In the genomic region with DNA sequence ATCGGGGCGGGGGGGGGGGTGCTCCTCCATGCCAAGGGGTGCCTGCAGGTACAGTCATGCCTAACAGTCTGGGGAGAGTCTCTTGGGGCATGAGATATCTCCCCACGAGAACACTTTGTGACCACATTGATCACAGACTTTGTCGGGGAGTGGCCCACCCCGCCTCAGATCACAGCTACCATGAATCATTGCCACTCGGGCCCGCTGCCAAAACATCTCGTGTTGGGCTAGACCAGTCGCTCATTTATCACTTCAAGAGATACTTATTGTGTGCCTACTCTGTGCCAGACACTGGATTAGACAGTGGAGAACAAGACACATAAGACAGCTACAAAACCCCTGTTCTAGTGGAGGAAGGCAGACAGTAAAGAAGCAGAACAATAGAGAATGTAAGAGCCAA, we compare ENCODE assay signal across 8 cellular contexts.
A peak's percentile ranks its signal among the peaks of the same experiment; 100 is the strongest.
DNase-seq lines count a peak whose midpoint lies in the region; ATAC-seq and TF ChIP-seq lines count a peak whose summit lies in the region.

No MANE protein-coding gene starts in this region.

- no peak for TF ChIP-seq CTCF in left ventricle myocardium inferior (IDR thresholded peaks at IDR 0.05; ENCODE audit: borderline replicate concordance)
- TF ChIP-seq CTCF in stomach (IDR thresholded peaks at IDR 0.05) = no peak

- H3K4me1 ChIP-seq in left ventricle myocardium inferior (peaks cover 21% of the 10 kb centered on the region), stomach (peaks cover 6 to 17% (median 15%) of the 10 kb centered on the region in 4 donors)

- intact Hi-C loops in left ventricle myocardium inferior (cut with micrococcal nuclease) (no loop called here), stomach (cut with DNase I; ENCODE audit: low total_unique reads) (no loop called here)

- no peak for TF ChIP-seq EP300 in stomach (IDR thresholded peaks at IDR 0.05)

- no peak for TF ChIP-seq POLR2A in stomach (IDR thresholded peaks at IDR 0.05)

- H3K36me3 ChIP-seq in left ventricle myocardium inferior (peaks cover 15% of the 10 kb centered on the region), stomach (peaks cover 16 to 25% (median 21%) of the 10 kb centered on the region in 4 donors)

- DNase-seq in NCI-H2171 treated with DMSO at 0.1 percent for 48 hours (lab: John Stamatoyannopoulos, UW) (peak; percentile 30), NCI-H2171 (lab: John Stamatoyannopoulos, UW) (no peak), left ventricle myocardium inferior (peak; percentile 61), stomach (peak; percentile 78), NCI-H510A (lab: John Stamatoyannopoulos, UW) (no peak), NCI-H1694 treated with DMSO at 0.1 percent for 48 hours (lab: John Stamatoyannopoulos, UW) (no peak)
- DNase-seq in activated CD8-positive, alpha-beta memory T cell treated with anti-CD3 and anti-CD28 coated beads, Interleukin-2, amount 50 U/mL, for 4 hours = peak; percentile 68

- H3K9me3 ChIP-seq in left ventricle myocardium inferior (replicated peaks) (no peaks in the 10 kb centered on the region), stomach (no peaks in the 10 kb centered on the region)

- H3K27ac ChIP-seq in left ventricle myocardium inferior (replicated peaks) (peak overlapping the region; percentile 29), stomach (peak overlapping the region; percentile 31 to 46 (median 36))

- 18 to 38% (median 28%) methylated on average over 5 to 9 of the region's 9 CpGs for WGBS in stomach, 5 donors

- no peaks in the 10 kb centered on the region for H3K27me3 ChIP-seq in left ventricle myocardium inferior (ENCODE audit: low read depth)
- H3K27me3 ChIP-seq in stomach = no peaks in the 10 kb centered on the region

- no peak for ATAC-seq in HG03565 (IDR thresholded peaks at IDR 0.05; ENCODE audit: unreplicated experiment)

- no peak overlapping the region for H3K4me3 ChIP-seq in left ventricle myocardium inferior
- H3K4me3 ChIP-seq in stomach = no peak overlapping the region

Comparison
In these comparisons a context has a peak if more than half of its experiments do, and no peak if none do; other contexts are left out.
1. DNase-seq: peak in NCI-H2171 treated with DMSO at 0.1 percent for 48 hours (single experiment), activated CD8-positive, alpha-beta memory T cell treated with anti-CD3 and anti-CD28 coated beads, Interleukin-2, amount 50 U/mL, for 4 hours (single experiment), left ventricle myocardium inferior (single experiment) and stomach (single experiment); none in NCI-H2171 (single experiment), NCI-H510A (single experiment) and NCI-H1694 treated with DMSO at 0.1 percent for 48 hours (single experiment).